ENCODE assay signal across 10 cellular contexts in genomic region chr9:89874351-89875321, GRCh38.
A peak's percentile ranks its signal among the peaks of the same experiment; 100 is the strongest.
DNase-seq lines count a peak whose midpoint lies in the region; ATAC-seq and TF ChIP-seq lines count a peak whose summit lies in the region.
"Had no signal": no experiment of that assay in that cellular context is flagged by ENCODE, and none has a peak within 500 bp of the region (broad histone marks: within the 10 kb centered on the region; RNA-seq: fewer than 3 reads in every experiment).

No MANE protein-coding gene starts in this region.

- TF ChIP-seq CTCF in heart left ventricle (IDR thresholded peaks at IDR 0.05), result no peak
- TF ChIP-seq CTCF in WTC11 (IDR thresholded peaks at IDR 0.05), result no peak

- 38 to 63% (median 46%) methylated on average over 11 to 18 of the region's 18 CpGs for WGBS in heart left ventricle, 4 donors

- POLR2A ChIA-PET in WTC11 (lab: Charles Lee), result no interaction called here

- H3K27ac Mint-ChIP-seq in WTC11, result no peak overlapping the region; the same call in 1 of the 2 replicates

- H3K9me3 ChIP-seq in heart left ventricle, result no peaks in the 10 kb centered on the region
- H3K9me3 ChIP-seq: pancreas had no signal

- intact Hi-C loops in heart left ventricle (cut with DNase I), result loop anchor here in 6 of 10 donors (5.0 to 10.0 kb wide), 8 partner anchors 117 to 270 kb away; partner anchors contain the start of gene GADD45G (in 5 of the 6)

- peaks cover 3 to 75% (median 46%) of the 10 kb centered on the region in 12 donors for H3K4me1 ChIP-seq in heart left ventricle
- H3K4me1 ChIP-seq: pancreas had no signal

- H3K27me3 Mint-ChIP-seq in WTC11 (ENCODE audit: low read depth), result no peaks in the 10 kb centered on the region; the same call in 1 of the 2 replicates

- no peak overlapping the region for H3K4me3 Mint-ChIP-seq in WTC11

- peak overlapping the region; percentile 74 to 99 (median 90) for H3K27ac ChIP-seq in heart left ventricle
- H3K27ac ChIP-seq: pancreas had no signal

- no peak for TF ChIP-seq POLR2A in heart left ventricle (IDR thresholded peaks at IDR 0.05)

- no peaks in the 10 kb centered on the region for H3K4me1 Mint-ChIP-seq in WTC11

- no peaks in the 10 kb centered on the region for H3K36me3 Mint-ChIP-seq in WTC11

- no peaks in the 10 kb centered on the region for H3K27me3 ChIP-seq in heart left ventricle
- H3K27me3 ChIP-seq: pancreas had no signal

- H3K4me3 ChIP-seq in heart left ventricle, result no peak overlapping the region
- H3K4me3 ChIP-seq: pancreas had no signal

- CTCF ChIA-PET in WTC11 (lab: Charles Lee), result interaction anchor here (1.0 to 1.3 kb wide), 3 partner anchors 45 to 281 kb away, joined by 3 to 4 read pairs (median 3); no protein-coding TSS in a partner anchor

- ATAC-seq in heart left ventricle (peak; percentile 12 to 36 (median 30)), HG03460 (IDR thresholded peaks at IDR 0.05; ENCODE audit: unreplicated experiment) (no peak), WTC11 (no peak; the same call in 1 of the 2 replicates), GM21576 (IDR thresholded peaks at IDR 0.05; ENCODE audit: unreplicated experiment) (no peak)

- peak; percentile 56 for DNase-seq in DMS79 treated with DMSO at 0.1 percent for 48 hours (lab: John Stamatoyannopoulos, UW)
- peak; percentile 88 for DNase-seq in NCI-H69 (lab: John Stamatoyannopoulos, UW)
- peak in 4 of 5 donors; percentile 33 to 79 (median 58) for DNase-seq in heart left ventricle
- DNase-seq in retina, result peak; percentile 61
- DNase-seq in WTC11 (ENCODE audit: low spot score), result no peak
- DNase-seq in GM03348 (ENCODE audit: low spot score), result no peak
- DNase-seq: KG1 had no signal

- H3K36me3 ChIP-seq in heart left ventricle, result no peaks in the 10 kb centered on the region
- H3K36me3 ChIP-seq: pancreas had no signal

- H3K9me3 Mint-ChIP-seq in WTC11, result no peaks in the 10 kb centered on the region

TF ChIP-seq in WTC11, 78 proteins besides CTCF, POLR2A, EP300 and RAD21:
- TF ChIP-seq ZNF232 (CRISPR knock-in tag; IDR thresholded peaks at IDR 0.05) (no peak), FOXP1 (CRISPR knock-in tag; IDR thresholded peaks at IDR 0.05; ENCODE audit: borderline replicate concordance) (no peak), FOXJ3 (CRISPR knock-in tag; IDR thresholded peaks at IDR 0.05; ENCODE audit: borderline replicate concordance) (no peak), TEAD1 (CRISPR knock-in tag; IDR thresholded peaks at IDR 0.05) (no peak), IRF2 (CRISPR knock-in tag; IDR thresholded peaks at IDR 0.05; ENCODE audit: borderline replicate concordance, low read depth) (no peak), RORB (CRISPR knock-in tag; IDR thresholded peaks at IDR 0.05) (no peak), ATF3 (CRISPR knock-in tag; conservative IDR thresholded peaks at IDR 0.05) (no peak), E2F1 (CRISPR knock-in tag; IDR thresholded peaks at IDR 0.05) (no peak), PRRX2 (CRISPR knock-in tag; IDR thresholded peaks at IDR 0.05) (no peak), FOXK1 (CRISPR knock-in tag; IDR thresholded peaks at IDR 0.05) (no peak), ATF2 (CRISPR knock-in tag; IDR thresholded peaks at IDR 0.05; ENCODE audit: borderline replicate concordance, low read depth) (no peak), ESRRA (CRISPR knock-in tag; IDR thresholded peaks at IDR 0.05; ENCODE audit: borderline replicate concordance) (no peak), IRF1 (CRISPR knock-in tag; IDR thresholded peaks at IDR 0.05) (no peak)

Comparison
In these comparisons a context has a peak if more than half of its experiments do, and no peak if none do; other contexts are left out.
1. DNase-seq: peak in DMS79 treated with DMSO at 0.1 percent for 48 hours (single experiment), NCI-H69 (single experiment), heart left ventricle (4 of 5) and retina (single experiment); none in WTC11 (single experiment) and GM03348 (single experiment).
2. ATAC-seq: peak in heart left ventricle (4 of 4); none in HG03460 (single experiment), WTC11 (single experiment) and GM21576 (single experiment).